1 cellular context compared by ENCODE assay signal in genomic region chr19:45069056-45069455, GRCh38.
TF ChIP-seq lines count a peak whose summit lies in the region.

No MANE protein-coding gene starts in this region.

TF ChIP-seq in HepG2, 621 proteins besides CTCF, POLR2A, EP300 and RAD21:
- TF ChIP-seq AGO2 (optimal IDR thresholded peaks at IDR 0.05; ENCODE audit: low read depth, low read length) (peak; percentile 9), ZFP36L1 (CRISPR knock-in tag; IDR thresholded peaks at IDR 0.05) (no peak), ZNF724P (CRISPR knock-in tag; IDR thresholded peaks at IDR 0.05; ENCODE audit: borderline replicate concordance) (no peak), ZFY (CRISPR knock-in tag; IDR thresholded peaks at IDR 0.05) (no peak), ZBTB38 (CRISPR knock-in tag; IDR thresholded peaks at IDR 0.05) (peak; percentile 71; the same call in 1 of the 2 replicates)
- TF ChIP-seq, protein P1, sequence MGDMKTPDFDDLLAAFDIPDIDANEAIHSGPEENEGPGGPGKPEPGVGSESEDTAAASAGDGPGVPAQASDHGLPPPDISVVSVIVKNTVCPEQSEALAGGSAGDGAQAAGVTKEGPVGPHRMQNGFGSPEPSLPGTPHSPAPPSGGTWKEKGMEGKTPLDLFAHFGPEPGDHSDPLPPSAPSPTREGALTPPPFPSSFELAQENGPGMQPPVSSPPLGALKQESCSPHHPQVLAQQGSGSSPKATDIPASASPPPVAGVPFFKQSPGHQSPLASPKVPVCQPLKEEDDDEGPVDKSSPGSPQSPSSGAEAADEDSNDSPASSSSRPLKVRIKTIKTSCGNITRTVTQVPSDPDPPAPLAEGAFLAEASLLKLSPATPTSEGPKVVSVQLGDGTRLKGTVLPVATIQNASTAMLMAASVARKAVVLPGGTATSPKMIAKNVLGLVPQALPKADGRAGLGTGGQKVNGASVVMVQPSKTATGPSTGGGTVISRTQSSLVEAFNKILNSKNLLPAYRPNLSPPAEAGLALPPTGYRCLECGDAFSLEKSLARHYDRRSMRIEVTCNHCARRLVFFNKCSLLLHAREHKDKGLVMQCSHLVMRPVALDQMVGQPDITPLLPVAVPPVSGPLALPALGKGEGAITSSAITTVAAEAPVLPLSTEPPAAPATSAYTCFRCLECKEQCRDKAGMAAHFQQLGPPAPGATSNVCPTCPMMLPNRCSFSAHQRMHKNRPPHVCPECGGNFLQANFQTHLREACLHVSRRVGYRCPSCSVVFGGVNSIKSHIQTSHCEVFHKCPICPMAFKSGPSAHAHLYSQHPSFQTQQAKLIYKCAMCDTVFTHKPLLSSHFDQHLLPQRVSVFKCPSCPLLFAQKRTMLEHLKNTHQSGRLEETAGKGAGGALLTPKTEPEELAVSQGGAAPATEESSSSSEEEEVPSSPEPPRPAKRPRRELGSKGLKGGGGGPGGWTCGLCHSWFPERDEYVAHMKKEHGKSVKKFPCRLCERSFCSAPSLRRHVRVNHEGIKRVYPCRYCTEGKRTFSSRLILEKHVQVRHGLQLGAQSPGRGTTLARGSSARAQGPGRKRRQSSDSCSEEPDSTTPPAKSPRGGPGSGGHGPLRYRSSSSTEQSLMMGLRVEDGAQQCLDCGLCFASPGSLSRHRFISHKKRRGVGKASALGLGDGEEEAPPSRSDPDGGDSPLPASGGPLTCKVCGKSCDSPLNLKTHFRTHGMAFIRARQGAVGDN (CRISPR knock-in tag; IDR thresholded peaks at IDR 0.05), result 0 out of 2 replicates have a peak, but pooled peaks have one; percentile 11
